In genomic region chr6:158439255-158439654, GRCh38 we compare ENCODE assay signal across 10 cellular contexts.
DNase-seq lines count a peak whose midpoint lies in the region; ATAC-seq, FAIRE-seq and TF ChIP-seq lines count a peak whose summit lies in the region.
"Had no signal": no experiment of that assay in that cellular context is flagged by ENCODE, and none has a peak within 500 bp of the region (broad histone marks: within the 10 kb centered on the region; RNA-seq: fewer than 3 reads in every experiment).

No MANE protein-coding gene starts in this region.

- no peaks in the 10 kb centered on the region for H3K9me3 ChIP-seq in tibial artery

- peak overlapping the region; percentile 75 to 93 (median 92) for H3K27ac Mint-ChIP-seq in nephron

- H3K27me3 ChIP-seq in tibial artery, result no peaks in the 10 kb centered on the region

- TF ChIP-seq CTCF in nephron (IDR thresholded peaks at IDR 0.05; ENCODE audit: unreplicated experiment in 3 of 3), result no peak
- no peak for TF ChIP-seq CTCF in tibial artery (IDR thresholded peaks at IDR 0.05)

- peak; percentile 60 for DNase-seq in GM19239 (ENCODE audit: insufficient read length, low spot score)
- DNase-seq in Jurkat, Clone E6-1 (ENCODE audit: low read depth, low spot score), result peak; percentile 12
- DNase-seq in activated CD4-positive, CD25-positive, alpha-beta regulatory T cell (lab: John Stamatoyannopoulos, UW), result no peak
- DNase-seq in kidney tubule cell (ENCODE audit: low spot score), result no peak
- no peak for DNase-seq in tibial artery
- no peak for DNase-seq in posterior vena cava (ENCODE audit: low spot score)

- peak overlapping the region in 1 of 3 experiments; percentile 5 for H3K4me3 Mint-ChIP-seq in nephron

- peaks cover 34% of the 10 kb centered on the region for H3K36me3 Mint-ChIP-seq in nephron (ENCODE audit: low read depth)

- H3K4me1 Mint-ChIP-seq in nephron, result peaks cover 22% of the 10 kb centered on the region

- H3K27me3 Mint-ChIP-seq in nephron (ENCODE audit: low read depth), result no peaks in the 10 kb centered on the region

- no peak overlapping the region for H3K4me3 ChIP-seq in Jurkat, Clone E6-1 (ENCODE audit: low read length)
- no peak overlapping the region for H3K4me3 ChIP-seq in tibial artery
- H3K4me3 ChIP-seq: SK-N-MC had no signal

- H3K27ac ChIP-seq in tibial artery, result no peak overlapping the region
- H3K27ac ChIP-seq: SK-N-MC had no signal

- peak; percentile 91 for FAIRE-seq in GM19239 (lab: Jason Lieb, UNC)
- FAIRE-seq: G401.6 had no signal

- intact Hi-C loops in tibial artery (cut with DNase I; ENCODE audit: low total_unique reads) (no loop called here), posterior vena cava (cut with DNase I) (no loop called here)

- H3K9me3 Mint-ChIP-seq in nephron, result no peaks in the 10 kb centered on the region

- H3K36me3 ChIP-seq in tibial artery, result peaks cover 0 to 15% (median 0%) of the 10 kb centered on the region in 3 donors

- peak; percentile 83 for ATAC-seq in HG02763 (IDR thresholded peaks at IDR 0.05; ENCODE audit: unreplicated experiment)

- H3K4me1 ChIP-seq in tibial artery, result peaks cover 0 to 11% (median 2%) of the 10 kb centered on the region in 4 donors

Comparison
In these comparisons a context has a peak if more than half of its experiments do, and no peak if none do; other contexts are left out.
1. DNase-seq: peak in GM19239 (single experiment) and Jurkat, Clone E6-1 (single experiment); none in activated CD4-positive, CD25-positive, alpha-beta regulatory T cell (0 of 4), kidney tubule cell (single experiment), tibial artery (0 of 2) and posterior vena cava (single experiment).